In genomic region chr15:40976819-40977218, GRCh38 we compare ENCODE assay signal across 22 cellular contexts. TPM values are rescaled to one million over a fixed set of nuclear protein-coding genes. Genes with fewer than 3 reads are reported as not detected.
DNase-seq lines count a peak whose midpoint lies in the region; FAIRE-seq and TF ChIP-seq lines count a peak whose summit lies in the region.
"Had no signal": no experiment of that assay in that cellular context is flagged by ENCODE, and none has a peak within 500 bp of the region (broad histone marks: within the 10 kb centered on the region; RNA-seq: fewer than 3 reads in every experiment).

No MANE protein-coding gene starts in this region.

- no peak for FAIRE-seq in kidney (lab: Jason Lieb, UNC)
- FAIRE-seq: G401.6, GM12891, GM19239 had no signal

- POLR2A ChIA-PET in MCF 10A (lab: Yijun Ruan, JAX), result interaction anchor here (0.5 to 0.8 kb wide), 2 partner anchors 133 to 456 kb away, joined by 3 to 4 read pairs; partner anchors contain the start of gene SPINT1

- no peaks in the 10 kb centered on the region for H3K4me1 ChIP-seq in kidney (ENCODE audit: control insufficient read depth in 1 of 2, insufficient read depth in 1 of 2, low read depth in 1 of 2, low read length in 2 of 2)

- H3K9me3 ChIP-seq in kidney (ENCODE audit: control insufficient read depth in 1 of 2, low read length in 2 of 2), result no peaks in the 10 kb centered on the region

- DNase-seq in activated naive CD8-positive, alpha-beta T cell treated with anti-CD3 and anti-CD28 coated beads for 36 hours, result no peak
- peak; percentile 15 for DNase-seq in occipital lobe (lab: John Stamatoyannopoulos, UW)
- DNase-seq in MCF 10A (ENCODE audit: unreplicated experiment), result no peak
- no peak for DNase-seq in T-helper 2 cell treated with Interferon-gamma antibody and Interleukin-4, amounts not matched to agents 5 μg/mL and 100 μg/mL, for 36 hours (ENCODE audit: low spot score)
- no peak for DNase-seq in kidney
- DNase-seq: AML-193; Calu3; CD4-positive, alpha-beta T cell; DMS79 treated with DMSO at 0.1 percent for 48 hours; HCEC 1CT; KBM-7; NCI-H1048; NCI-H1694 treated with DMSO at 0.1 percent for 48 hours; NCI-H69; NK-92 treated with Interleukin-12 subunit alpha and Interleukin-12 subunit beta, amount 100 ng/mL, for 24 hours; OCI-M1 had no signal

- intact Hi-C loops in MCF 10A (cut with micrococcal nuclease), result no loop called here
- intact Hi-C loops in kidney (cut with DNase I), result no loop called here

- peaks cover 33 to 40% of the 10 kb centered on the region in 2 donors for H3K36me3 ChIP-seq in kidney (ENCODE audit: control insufficient read depth in 1 of 2, insufficient read depth in 2 of 2, low read length in 2 of 2)

- peak overlapping the region; percentile 72 for H3K27ac Mint-ChIP-seq in activated naive CD8-positive, alpha-beta T cell
- no peak overlapping the region for H3K27ac Mint-ChIP-seq in activated naive CD8-positive, alpha-beta T cell treated with anti-CD3 and anti-CD28 coated beads for 36 hours
- peak overlapping the region in 3 of 5 experiments; percentile 27 to 62 (median 50) for H3K27ac Mint-ChIP-seq in brain
- no peak overlapping the region for H3K27ac Mint-ChIP-seq in MCF 10A (ENCODE audit: low read depth, unreplicated experiment)
- H3K27ac Mint-ChIP-seq in T-helper 2 cell treated with Interferon-gamma antibody and Interleukin-4, amounts not matched to agents 5 μg/mL and 100 μg/mL, for 36 hours, result no peak overlapping the region
- H3K27ac Mint-ChIP-seq: CD4-positive, alpha-beta T cell had no signal

- H3K4me3 Mint-ChIP-seq in activated naive CD8-positive, alpha-beta T cell, result no peak overlapping the region
- H3K4me3 Mint-ChIP-seq in activated naive CD8-positive, alpha-beta T cell treated with anti-CD3 and anti-CD28 coated beads for 36 hours, result no peak overlapping the region
- H3K4me3 Mint-ChIP-seq in brain (no peak overlapping the region), MCF 10A (ENCODE audit: unreplicated experiment) (no peak overlapping the region)
- H3K4me3 Mint-ChIP-seq in T-helper 2 cell treated with Interferon-gamma antibody and Interleukin-4, amounts not matched to agents 5 μg/mL and 100 μg/mL, for 36 hours, result no peak overlapping the region
- H3K4me3 Mint-ChIP-seq: CD4-positive, alpha-beta T cell had no signal

- no peaks in the 10 kb centered on the region for H3K27me3 Mint-ChIP-seq in activated naive CD8-positive, alpha-beta T cell
- no peaks in the 10 kb centered on the region for H3K27me3 Mint-ChIP-seq in activated naive CD8-positive, alpha-beta T cell treated with anti-CD3 and anti-CD28 coated beads for 36 hours
- H3K27me3 Mint-ChIP-seq in brain (no peaks in the 10 kb centered on the region), MCF 10A (ENCODE audit: insufficient read depth, unreplicated experiment) (no peaks in the 10 kb centered on the region)
- H3K27me3 Mint-ChIP-seq in T-helper 2 cell treated with Interferon-gamma antibody and Interleukin-4, amounts not matched to agents 5 μg/mL and 100 μg/mL, for 36 hours (ENCODE audit: low read depth), result no peaks in the 10 kb centered on the region
- H3K27me3 Mint-ChIP-seq: CD4-positive, alpha-beta T cell had no signal

- H3K4me3 ChIP-seq in kidney (ENCODE audit: low read length in 2 of 2), result no peak overlapping the region

- H3K36me3 Mint-ChIP-seq in activated naive CD8-positive, alpha-beta T cell, result peaks cover 2% of the 10 kb centered on the region
- H3K36me3 Mint-ChIP-seq in activated naive CD8-positive, alpha-beta T cell treated with anti-CD3 and anti-CD28 coated beads for 36 hours, result peaks cover 12% of the 10 kb centered on the region
- H3K36me3 Mint-ChIP-seq in brain (peaks cover 31% of the 10 kb centered on the region), MCF 10A (ENCODE audit: insufficient read depth, unreplicated experiment) (peaks cover 68% of the 10 kb centered on the region)
- H3K36me3 Mint-ChIP-seq in T-helper 2 cell treated with Interferon-gamma antibody and Interleukin-4, amounts not matched to agents 5 μg/mL and 100 μg/mL, for 36 hours (ENCODE audit: low read depth), result peaks cover 26% of the 10 kb centered on the region

- CTCF ChIA-PET in MCF 10A (lab: Yijun Ruan, JAX), result interaction anchor here (0.6 kb wide), 1 partner anchor 17 kb away, joined by 3 read pairs; no protein-coding TSS in a partner anchor

- BruUV-seq in MCF 10A (replicated peaks; lab: Mats Ljungman, UMichigan), result no TSS peak

- H3K27ac ChIP-seq in kidney (ENCODE audit: low read depth in 2 of 2, low read length in 2 of 2), result no peak overlapping the region
- H3K27ac ChIP-seq: RWPE1 had no signal

- no peak overlapping the region for H3K9ac ChIP-seq in kidney (ENCODE audit: low read length in 2 of 2)

- no peak for TF ChIP-seq CTCF in brain (conservative IDR thresholded peaks at IDR 0.05)
- no peak for TF ChIP-seq CTCF in MCF 10A (IDR thresholded peaks at IDR 0.05; ENCODE audit: unreplicated experiment)
- no peak for TF ChIP-seq CTCF in kidney (IDR thresholded peaks at IDR 0.05; ENCODE audit: borderline replicate concordance, extremely low read depth, insufficient read depth)

- H3K9me3 Mint-ChIP-seq in activated naive CD8-positive, alpha-beta T cell (ENCODE audit: low read depth), result no peaks in the 10 kb centered on the region
- no peaks in the 10 kb centered on the region for H3K9me3 Mint-ChIP-seq in activated naive CD8-positive, alpha-beta T cell treated with anti-CD3 and anti-CD28 coated beads for 36 hours
- H3K9me3 Mint-ChIP-seq in brain, result no peaks in the 10 kb centered on the region
- H3K9me3 Mint-ChIP-seq in MCF 10A (ENCODE audit: unreplicated experiment), result no peaks in the 10 kb centered on the region
- no peaks in the 10 kb centered on the region for H3K9me3 Mint-ChIP-seq in T-helper 2 cell treated with Interferon-gamma antibody and Interleukin-4, amounts not matched to agents 5 μg/mL and 100 μg/mL, for 36 hours
- H3K9me3 Mint-ChIP-seq: CD4-positive, alpha-beta T cell had no signal

- H3K4me1 Mint-ChIP-seq in activated naive CD8-positive, alpha-beta T cell (ENCODE audit: low read depth), result peaks cover 2% of the 10 kb centered on the region
- peaks cover 2% of the 10 kb centered on the region for H3K4me1 Mint-ChIP-seq in activated naive CD8-positive, alpha-beta T cell treated with anti-CD3 and anti-CD28 coated beads for 36 hours
- peaks cover 4% of the 10 kb centered on the region for H3K4me1 Mint-ChIP-seq in brain
- peaks cover 12% of the 10 kb centered on the region for H3K4me1 Mint-ChIP-seq in MCF 10A (ENCODE audit: insufficient read depth, unreplicated experiment)
- no peaks in the 10 kb centered on the region for H3K4me1 Mint-ChIP-seq in T-helper 2 cell treated with Interferon-gamma antibody and Interleukin-4, amounts not matched to agents 5 μg/mL and 100 μg/mL, for 36 hours (ENCODE audit: low read depth)

RNA-seq across cellular contexts. Expression of gene CHAC1, which starts 23.5 kb away (rescaled TPM):
- total RNA-seq in activated naive CD8-positive, alpha-beta T cell treated with anti-CD3 and anti-CD28 coated beads for 36 hours, result 10 to 100 TPM; 43.9 to 45.8 TPM
- polyA plus RNA-seq in brain (ENCODE audit: insufficient read depth, low read depth, low replicate concordance) (16.9 TPM), kidney (ENCODE audit: insufficient read depth, low read depth, low replicate concordance) (21.1 TPM)
- total RNA-seq in occipital lobe (4.2 TPM), MCF 10A (2022) (35.5 and 49.4 TPM in 2 replicates), kidney (4.7 TPM)

RNA-seq across cellular contexts. Expression of gene DLL4, which starts 47.7 kb away (rescaled TPM):
- total RNA-seq in activated naive CD8-positive, alpha-beta T cell treated with anti-CD3 and anti-CD28 coated beads for 36 hours, result not detected
- polyA plus RNA-seq in brain (ENCODE audit: insufficient read depth, low read depth, low replicate concordance) (6.8 TPM), kidney (ENCODE audit: insufficient read depth, low read depth, low replicate concordance) (5.8 TPM)
- total RNA-seq in occipital lobe (4.8 TPM), MCF 10A (2022) (0.10 TPM in 1 of 2 replicates, not detected in the other), kidney (9.4 TPM)
- total RNA-seq: Calu3 had no signal

Comparison
In these comparisons a context has a peak if more than half of its experiments do, and no peak if none do; other contexts are left out.
1. H3K27ac Mint-ChIP-seq: peak in activated naive CD8-positive, alpha-beta T cell (single experiment) and brain (3 of 5); none in activated naive CD8-positive, alpha-beta T cell treated with anti-CD3 and anti-CD28 coated beads for 36 hours (single experiment), MCF 10A (single experiment) and T-helper 2 cell treated with Interferon-gamma antibody and Interleukin-4, amounts not matched to agents 5 μg/mL and 100 μg/mL, for 36 hours (single experiment).